9 cellular contexts compared by ENCODE assay signal in the genomic region with DNA sequence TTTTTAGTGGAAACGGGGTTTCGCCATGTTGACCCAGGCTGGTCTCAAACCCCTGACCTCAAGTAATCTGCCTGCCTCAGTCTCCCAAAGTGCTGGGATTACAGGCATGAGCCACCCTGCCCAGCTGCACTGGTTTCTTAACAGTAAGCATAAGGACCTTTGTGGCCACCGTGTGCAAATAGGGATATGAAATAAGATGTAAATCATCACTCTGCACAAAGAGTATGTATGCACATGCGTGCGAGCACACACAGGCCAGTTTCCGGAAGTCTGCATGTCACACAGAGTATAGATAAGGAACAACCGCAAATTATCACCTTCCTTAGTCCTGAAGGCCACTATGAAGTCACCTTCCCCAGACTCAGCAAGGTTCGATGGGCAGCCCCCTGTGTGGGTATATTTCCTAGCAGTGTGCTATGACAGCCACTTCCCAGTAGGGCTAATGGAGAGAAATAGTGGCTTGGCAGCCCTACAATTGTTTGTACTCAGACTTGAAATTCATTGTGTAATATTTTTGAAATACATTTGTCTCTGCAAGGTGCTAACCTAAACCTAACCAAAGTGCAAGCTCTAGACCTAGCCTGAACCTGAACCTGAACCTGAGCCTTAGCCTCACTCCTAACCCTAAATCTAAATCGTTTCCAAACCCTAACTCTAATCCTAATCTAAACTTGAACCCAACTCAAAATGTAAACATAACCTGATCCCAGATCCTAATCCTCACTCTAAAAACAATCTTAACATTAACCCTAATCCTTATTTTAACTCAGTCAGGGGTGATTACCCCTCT. TPM values are rescaled to one million over a fixed set of nuclear protein-coding genes. Genes with fewer than 3 reads are reported as not detected.
DNase-seq lines count a peak whose midpoint lies in the region; ATAC-seq and TF ChIP-seq lines count a peak whose summit lies in the region.
"Had no signal": no experiment of that assay in that cellular context is flagged by ENCODE, and none has a peak within 500 bp of the region (broad histone marks: within the 10 kb centered on the region; RNA-seq: fewer than 3 reads in every experiment).

No MANE protein-coding gene starts in this region.

- in situ Hi-C loops in GM13977 (cut with MboI; ENCODE audit: low pct_unique_long_range_greater_than_20kb, low sequenced_read_pairs, unreplicated experiment), result no loop called here

- H3K27ac Mint-ChIP-seq in progenitor cell of endocrine pancreas, result no peak overlapping the region

- no peak overlapping the region for H3K4me3 ChIP-seq in Jurkat, Clone E6-1 (ENCODE audit: low read length)

- no peaks in the 10 kb centered on the region for H3K36me3 Mint-ChIP-seq in progenitor cell of endocrine pancreas (ENCODE audit: insufficient read depth)

- intact Hi-C loops in posterior cingulate gyrus (cut with DNase I), result no loop called here

- H3K9me3 Mint-ChIP-seq in progenitor cell of endocrine pancreas (ENCODE audit: low read depth), result no peaks in the 10 kb centered on the region

- H3K4me1 Mint-ChIP-seq in progenitor cell of endocrine pancreas (ENCODE audit: low read depth), result no peaks in the 10 kb centered on the region

- H3K27me3 Mint-ChIP-seq in progenitor cell of endocrine pancreas, result peaks cover 24% of the 10 kb centered on the region

- peak; percentile 81 for ATAC-seq in GM21390 (IDR thresholded peaks at IDR 0.05; ENCODE audit: unreplicated experiment)

- DNase-seq in GM13977 (ENCODE audit: low spot score) (peak; percentile 68), erythroblast (lab: John Stamatoyannopoulos, UW) (peak; percentile 46 to 80), dermis blood vessel endothelial cell (no peak), progenitor cell of endocrine pancreas (ENCODE audit: low spot score, unreplicated experiment) (no peak), posterior cingulate gyrus (no peak), NCI-H1417 treated with DMSO at 0.1 percent for 48 hours (lab: John Stamatoyannopoulos, UW) (no peak)
- DNase-seq in Jurkat, Clone E6-1 (ENCODE audit: low read depth, low spot score), result peak; percentile 81

- TF ChIP-seq CTCF in GM13977 (IDR thresholded peaks at IDR 0.05; ENCODE audit: extremely low read depth, insufficient read depth, missing control alignments) (no peak), progenitor cell of endocrine pancreas (IDR thresholded peaks at IDR 0.05; ENCODE audit: unreplicated experiment) (no peak)

- TF ChIP-seq POLR2A in erythroblast (IDR thresholded peaks at IDR 0.05; ENCODE audit: low read length), result no peak

- H3K4me3 Mint-ChIP-seq in progenitor cell of endocrine pancreas (ENCODE audit: low read depth), result no peak overlapping the region

RNA-seq across cellular contexts. Expression of gene SKAP1, which starts 48.4 kb away (rescaled TPM):
- polyA plus RNA-seq in Jurkat, Clone E6-1 (2012; ENCODE audit: insufficient read depth, insufficient read length), result 35.2 TPM
- total RNA-seq in dermis blood vessel endothelial cell (0.17 TPM in 1 of 2 replicates, not detected in the other), progenitor cell of endocrine pancreas (0.69 and 1.0 TPM in 2 replicates)

RNA-seq across cellular contexts. Expression of gene HOXB1, which starts 52.4 kb away (rescaled TPM):
- polyA plus RNA-seq in Jurkat, Clone E6-1 (2012; ENCODE audit: insufficient read depth, insufficient read length), result not detected
- total RNA-seq in dermis blood vessel endothelial cell, result not detected in 2 replicates
- 0.96 and 2.2 TPM in 2 replicates for total RNA-seq in progenitor cell of endocrine pancreas
- total RNA-seq: LHCN-M2 had no signal

Comparison
In these comparisons a context has a peak if more than half of its experiments do, and no peak if none do; other contexts are left out.
1. DNase-seq: peak in GM13977 (single experiment), Jurkat, Clone E6-1 (single experiment) and erythroblast (2 of 2); none in dermis blood vessel endothelial cell (single experiment), progenitor cell of endocrine pancreas (single experiment), posterior cingulate gyrus (0 of 10) and NCI-H1417 treated with DMSO at 0.1 percent for 48 hours (single experiment).